10 cellular contexts compared by ENCODE assay signal in the genomic region with DNA sequence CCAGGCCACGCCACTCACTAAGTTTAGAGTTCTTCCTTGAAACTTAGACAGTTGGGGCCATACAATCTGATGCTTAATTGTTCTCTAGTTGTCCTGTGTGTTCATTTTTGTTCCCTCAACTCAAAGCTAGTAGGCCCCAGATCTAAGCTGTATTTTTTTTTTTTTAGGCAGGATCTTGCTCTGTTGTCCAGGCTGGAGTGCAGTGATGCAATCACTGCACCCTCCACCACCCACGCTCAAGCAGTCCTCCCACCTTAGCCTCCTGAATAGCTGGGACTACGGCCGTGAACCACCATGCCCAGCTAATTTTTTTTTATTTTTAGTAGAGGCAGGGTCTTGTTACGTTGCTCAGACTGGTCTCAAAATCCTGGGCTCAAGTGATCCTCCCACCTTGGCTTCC. TPM values are rescaled to one million over a fixed set of nuclear protein-coding genes. Genes with fewer than 3 reads are reported as not detected.
DNase-seq lines count a peak whose midpoint lies in the region; ATAC-seq, FAIRE-seq and TF ChIP-seq lines count a peak whose summit lies in the region.
"Had no signal": no experiment of that assay in that cellular context is flagged by ENCODE, and none has a peak within 500 bp of the region (broad histone marks: within the 10 kb centered on the region; RNA-seq: fewer than 3 reads in every experiment).

No MANE protein-coding gene starts in this region.

- peak overlapping the region; percentile 19 to 94; a peak in 3 of 4 replicates for H4K8ac ChIP-seq in IMR-90 (ENCODE audit: low read depth in 2 of 2, low read length in 2 of 2)

- peak overlapping the region; percentile 98 for H2BK120ac ChIP-seq in IMR-90 (ENCODE audit: low read depth, low read length)

- H3K4me1 ChIP-seq in ACC112 (ENCODE audit: control insufficient read depth, insufficient read depth, low read length, unreplicated experiment) (peaks cover 79% of the 10 kb centered on the region), IMR-90 (ENCODE audit: control insufficient read depth, insufficient read depth, low read length) (peaks cover 63% of the 10 kb centered on the region), duodenal mucosa (ENCODE audit: control insufficient read depth in 1 of 2, insufficient read depth in 2 of 2, low read length in 2 of 2) (peaks cover 72 to 73% of the 10 kb centered on the region in 2 donors), osteoblast (ENCODE audit: insufficient read depth, low read length) (peaks cover 75% of the 10 kb centered on the region)

- peak overlapping the region; percentile 99 for H4K91ac ChIP-seq in IMR-90 (ENCODE audit: insufficient read depth, low read depth, low read length)

- POLR2A ChIA-PET in IMR-90 (lab: Charles Lee; ENCODE audit: unreplicated experiment): interaction anchor here (0.6 to 1.6 kb wide), 3 partner anchors 11 to 200 kb away, joined by 3 to 6 read pairs (median 3); a partner anchor contains a TSS

- H3K27ac ChIP-seq in ACC112 (ENCODE audit: low read depth, low read length): peak overlapping the region; percentile 99
- H3K27ac ChIP-seq in IMR-90 (ENCODE audit: insufficient read depth, low read length): peak overlapping the region; percentile 94
- H3K27ac ChIP-seq in duodenal mucosa (ENCODE audit: low read depth, low read length): peak overlapping the region; percentile 98
- peak overlapping the region; percentile 99 for H3K27ac ChIP-seq in osteoblast (ENCODE audit: low read depth, low read length)

- H4K20me1 ChIP-seq in IMR-90 (ENCODE audit: insufficient read depth, low read length) (peaks cover 79% of the 10 kb centered on the region), osteoblast (ENCODE audit: insufficient read depth, low read length) (peaks cover 65% of the 10 kb centered on the region)

- no peak for FAIRE-seq in GM12892 (lab: Jason Lieb, UNC)
- FAIRE-seq: D721Med had no signal

- H3K27me3 ChIP-seq in ACC112 (ENCODE audit: insufficient read depth, low read length) (no peaks in the 10 kb centered on the region), IMR-90 (ENCODE audit: control insufficient read depth, insufficient read depth, low read length) (no peaks in the 10 kb centered on the region), duodenal mucosa (ENCODE audit: control insufficient read depth in 1 of 2, insufficient read depth in 2 of 2, low read length in 2 of 2) (no peaks in the 10 kb centered on the region), osteoblast (ENCODE audit: insufficient read depth, low read length) (no peaks in the 10 kb centered on the region)

- no CpG with 5 or more reads among the region's 5 CpGs for WGBS in IMR-90 (ENCODE audit: extremely low coverage in 2 of 2, insufficient read length in 1 of 2), 2 experiments

- H3K9ac ChIP-seq in IMR-90 (ENCODE audit: low read depth, low read length) (peak overlapping the region; percentile 71), duodenal mucosa (ENCODE audit: low read depth in 1 of 2, low read length in 2 of 2) (peak overlapping the region; percentile 27 to 75)

- peak overlapping the region; percentile 32; the same call in 1 of the 3 replicates for H2BK15ac ChIP-seq in IMR-90 (ENCODE audit: low read depth, low read length)

- H3K4ac ChIP-seq in IMR-90 (ENCODE audit: low read depth, low read length): peak overlapping the region; percentile 99

- ATAC-seq in IMR-90 (ENCODE audit: low read depth) (no peak), HG02981 (IDR thresholded peaks at IDR 0.05; ENCODE audit: unreplicated experiment) (no peak), GM19351 (IDR thresholded peaks at IDR 0.05; ENCODE audit: unreplicated experiment) (no peak)

- H3K23ac ChIP-seq in IMR-90 (ENCODE audit: low read depth, low read length): peak overlapping the region; percentile 95

- peaks cover 22 to 89% of the 10 kb centered on the region in 2 experiments for H3K79me1 ChIP-seq in IMR-90 (ENCODE audit: low read depth in 1 of 2, low read length in 2 of 2)

- H2BK20ac ChIP-seq in IMR-90 (ENCODE audit: low read depth, low read length): peak overlapping the region; percentile 28; the same call in 1 of the 2 replicates

- H2AK5ac ChIP-seq in IMR-90 (ENCODE audit: low read depth, low read length): peak overlapping the region; percentile 99

- peak overlapping the region; percentile 41 for H3K18ac ChIP-seq in IMR-90 (ENCODE audit: low read depth, low read length)

- TF ChIP-seq RAD21 in IMR-90 (IDR thresholded peaks at IDR 0.05; ENCODE audit: low read length): no peak

- no peak overlapping the region for H2AFZ ChIP-seq in ACC112 (ENCODE audit: low read length, unreplicated experiment)
- H2AFZ ChIP-seq in IMR-90 (replicated peaks; ENCODE audit: low read length, poor library complexity): no peak overlapping the region
- H2AFZ ChIP-seq in osteoblast (ENCODE audit: low read length): no peak overlapping the region

- H3K79me2 ChIP-seq in ACC112 (ENCODE audit: control insufficient read depth, insufficient read depth, low read length, unreplicated experiment): peaks cover 82% of the 10 kb centered on the region
- H3K79me2 ChIP-seq in osteoblast (ENCODE audit: insufficient read depth, low read length): peaks cover 88% of the 10 kb centered on the region

- H3K9me3 ChIP-seq in IMR-90 (ENCODE audit: control insufficient read depth, insufficient read depth, low read length) (no peaks in the 10 kb centered on the region), duodenal mucosa (ENCODE audit: control insufficient read depth in 1 of 2, low read length in 2 of 2) (no peaks in the 10 kb centered on the region), osteoblast (ENCODE audit: low read depth, low read length) (no peaks in the 10 kb centered on the region)

- no TSS peak for BruUV-seq in IMR-90 (replicated peaks; lab: Mats Ljungman, UMichigan)

- DNase-seq in IMR-90 (no peak), osteoblast (ENCODE audit: insufficient read length, low spot score, missing footprints) (no peak), GM12892 (ENCODE audit: insufficient read length) (no peak), epidermal melanocyte (ENCODE audit: insufficient read length, low spot score) (no peak)
- DNase-seq: NCI-H774 had no signal

- H3K4me2 ChIP-seq in IMR-90 (ENCODE audit: low read depth, low read length) (no peak overlapping the region; the same call in 1 of the 2 replicates), osteoblast (ENCODE audit: insufficient read depth, low read length) (peak overlapping the region; percentile 96)

- TF ChIP-seq POLR2A in IMR-90 (IDR thresholded peaks at IDR 0.05; ENCODE audit: low read depth, low read length): no peak
- no peak for TF ChIP-seq POLR2A in GM12892 (IDR thresholded peaks at IDR 0.05; ENCODE audit: low read depth, low read length)

- H3K4me3 ChIP-seq in ACC112 (ENCODE audit: low read depth, low read length) (peak overlapping the region; percentile 72; the same call in 1 of the 2 replicates), IMR-90 (ENCODE audit: insufficient read depth, low read depth, low read length) (no peak overlapping the region), duodenal mucosa (ENCODE audit: low read depth in 1 of 2, low read length in 2 of 2) (peak overlapping the region; percentile 92 to 96), osteoblast (ENCODE audit: insufficient read depth, low read length) (peak overlapping the region; percentile 6)

- in situ Hi-C loops in IMR-90 (cut with MboI; ENCODE audit: low sequenced_read_pairs): loop anchor here (10.0 kb wide), 1 partner anchor 210 kb away; no protein-coding TSS in a partner anchor

- H3K56ac ChIP-seq in IMR-90 (ENCODE audit: extremely low read depth, insufficient read depth, low read length): peak overlapping the region; percentile 96; the same call in 1 of the 2 replicates

- H3K36me3 ChIP-seq in ACC112 (ENCODE audit: insufficient read depth, low read length) (peaks cover 37% of the 10 kb centered on the region), IMR-90 (ENCODE audit: control insufficient read depth, insufficient read depth, low read length) (peaks cover 57% of the 10 kb centered on the region), duodenal mucosa (ENCODE audit: control insufficient read depth in 1 of 2, insufficient read depth in 2 of 2, low read length in 2 of 2) (peaks cover 45 to 52% of the 10 kb centered on the region in 2 donors), osteoblast (ENCODE audit: insufficient read depth, low read length) (peaks cover 65% of the 10 kb centered on the region)

- CTCF ChIA-PET in IMR-90 (lab: Yijun Ruan, JAX): interaction anchor here (1.0 to 1.8 kb wide), 3 partner anchors 11 to 90 kb away, joined by 3 to 4 read pairs (median 3); no protein-coding TSS in a partner anchor

- H2BK5ac ChIP-seq in IMR-90 (ENCODE audit: low read depth, low read length, poor library complexity, severe bottlenecking): peak overlapping the region; percentile 95

- peaks cover 38% of the 10 kb centered on the region for H3K9me1 ChIP-seq in IMR-90 (ENCODE audit: insufficient read depth, low read length)

- TF ChIP-seq CTCF in IMR-90 (conservative IDR thresholded peaks at IDR 0.05; ENCODE audit: low read depth, low read length) (no peak), osteoblast (IDR thresholded peaks at IDR 0.05; ENCODE audit: extremely low read depth, low read depth, low read length) (no peak)

- intact Hi-C loops in IMR-90 (cut with micrococcal nuclease): no loop called here

- H3K14ac ChIP-seq in IMR-90 (replicated peaks; ENCODE audit: low read depth, low read length): peak overlapping the region; percentile 86

- H4K5ac ChIP-seq in IMR-90 (ENCODE audit: low read depth, low read length): peak overlapping the region; percentile 41; the same call in 1 of the 2 replicates

- peak overlapping the region; percentile 99 for H2AK9ac ChIP-seq in IMR-90 (replicated peaks; ENCODE audit: low read depth, low read length, poor library complexity)

- dilution Hi-C loops in IMR-90 (cut with HindIII; ENCODE audit: low sequenced_read_pairs, unreplicated experiment): no loop called here

RNA-seq across cellular contexts. Expression of a gene that starts 7.5 kb away (rescaled TPM):
- total RNA-seq in IMR-90 (2012; rRNA removed) (79.6 and 86.7 TPM in 2 replicates), osteoblast (228 and 255 TPM in 2 replicates)
- polyA plus RNA-seq in IMR-90 (2012; rRNA removed): 136 and 138 TPM in 2 replicates
- polyA plus RNA-seq in IMR-90 (2012; cell fraction: cytosol; rRNA removed): 105 and 167 TPM in 2 replicates
- 102 and 107 TPM in 2 replicates for polyA plus RNA-seq in IMR-90 (2012; cell fraction: nucleus; rRNA removed; ENCODE audit: low replicate concordance)
- 6.0 TPM for polyA plus RNA-seq in GM12892 (2012; ENCODE audit: missing spikeins)

RNA-seq across cellular contexts. Expression of a gene that starts 23.9 kb away (rescaled TPM):
- total RNA-seq in IMR-90 (2012; rRNA removed): under 0.01 TPM in 2 replicates
- 0.10 TPM in 2 replicates for polyA plus RNA-seq in IMR-90 (2012; rRNA removed)
- 0.05 and 0.07 TPM in 2 replicates for polyA plus RNA-seq in IMR-90 (2012; cell fraction: cytosol; rRNA removed)
- polyA plus RNA-seq in IMR-90 (2012; cell fraction: nucleus; rRNA removed; ENCODE audit: low replicate concordance): 0.05 and 0.15 TPM in 2 replicates
- total RNA-seq in osteoblast: not detected in 2 replicates
- 2.2 TPM for polyA plus RNA-seq in GM12892 (2012; ENCODE audit: missing spikeins)

RNA-seq across cellular contexts. Expression of a gene that starts 41.0 kb away (rescaled TPM):
- total RNA-seq in IMR-90 (2012; rRNA removed) (not detected in 2 replicates), osteoblast (under 0.01 and 0.36 TPM in 2 replicates)
- polyA plus RNA-seq in IMR-90 (2012; rRNA removed): 0.24 and 0.41 TPM in 2 replicates
- 0.13 and 0.16 TPM in 2 replicates for polyA plus RNA-seq in IMR-90 (2012; cell fraction: cytosol; rRNA removed)
- 0.32 and 1.2 TPM in 2 replicates for polyA plus RNA-seq in IMR-90 (2012; cell fraction: nucleus; rRNA removed; ENCODE audit: low replicate concordance)
- polyA plus RNA-seq in GM12892 (2012; ENCODE audit: missing spikeins): not detected

RNA-seq across cellular contexts. Expression of a gene that starts 49.6 kb away (rescaled TPM):
- total RNA-seq in IMR-90 (2012; rRNA removed) (19.7 and 24.7 TPM in 2 replicates), osteoblast (110 and 121 TPM in 2 replicates)
- polyA plus RNA-seq in IMR-90 (2012; rRNA removed): 62.5 and 66.0 TPM in 2 replicates
- polyA plus RNA-seq in IMR-90 (2012; cell fraction: cytosol; rRNA removed): 71.8 and 82.3 TPM in 2 replicates
- polyA plus RNA-seq in IMR-90 (2012; cell fraction: nucleus; rRNA removed; ENCODE audit: low replicate concordance): 71.5 and 142 TPM in 2 replicates
- 0.40 TPM for polyA plus RNA-seq in GM12892 (2012; ENCODE audit: missing spikeins)
